8 cellular contexts compared by ENCODE assay signal in the genomic region with DNA sequence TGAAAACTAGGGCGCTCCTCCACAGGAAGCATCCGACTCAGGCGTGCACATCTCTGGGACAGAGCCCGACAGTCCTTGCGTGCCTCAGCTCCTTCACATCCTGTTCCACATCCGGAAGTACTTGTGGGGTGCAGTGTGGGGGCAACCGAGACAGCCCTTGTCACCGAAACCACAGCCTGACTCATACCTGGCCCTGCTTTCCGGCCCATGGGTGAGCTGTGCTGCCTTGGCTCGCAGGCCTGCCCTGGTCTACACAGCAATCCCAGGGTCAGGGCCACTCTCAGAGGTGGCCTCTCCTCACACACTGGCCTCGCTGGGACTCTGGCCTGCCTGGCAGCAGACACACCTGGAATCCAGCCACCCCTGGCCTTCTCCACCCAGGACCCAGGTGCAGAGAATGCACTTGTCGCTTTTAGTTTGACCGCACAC.
DNase-seq lines count a peak whose midpoint lies in the region; ATAC-seq and TF ChIP-seq lines count a peak whose summit lies in the region.

No MANE protein-coding gene starts in this region.

- peak; percentile 90 for ATAC-seq in GM18867 (IDR thresholded peaks at IDR 0.05; ENCODE audit: unreplicated experiment)
- ATAC-seq in HG03060 (IDR thresholded peaks at IDR 0.05; ENCODE audit: low read depth, unreplicated experiment), result peak; percentile 90
- ATAC-seq in right cardiac atrium, result peak; percentile 53 to 74

- peaks cover 18% of the 10 kb centered on the region for H3K4me1 ChIP-seq in right cardiac atrium (ENCODE audit: control insufficient read depth, insufficient read depth, low read length)
- H3K4me1 ChIP-seq in colonic mucosa, result peaks cover 6% of the 10 kb centered on the region

- CTCF ChIA-PET in RWPE1 (lab: Yijun Ruan, JAX), result no interaction called here

- H3K9me3 ChIP-seq in right cardiac atrium (ENCODE audit: control insufficient read depth, low read length) (no peaks in the 10 kb centered on the region), colonic mucosa (no peaks in the 10 kb centered on the region)

- no peak overlapping the region for H3K9ac ChIP-seq in colonic mucosa (ENCODE audit: low read depth in 2 of 2, low read length in 2 of 2)

- no peak for TF ChIP-seq CTCF in RWPE1 (conservative IDR thresholded peaks at IDR 0.05; ENCODE audit: low read depth)
- no peak for TF ChIP-seq CTCF in colonic mucosa (IDR thresholded peaks at IDR 0.05)

- H3K36me3 ChIP-seq in colonic mucosa, result peaks cover 7% of the 10 kb centered on the region

- H3K27ac ChIP-seq in RWPE1, result peak overlapping the region; percentile 77
- H3K27ac ChIP-seq in right cardiac atrium (ENCODE audit: low read length), result peak overlapping the region; percentile 38
- H3K27ac ChIP-seq in colonic mucosa, result no peak overlapping the region

- WGBS in right cardiac atrium, result 36% methylated on average over 13 of the region's 13 CpGs

- peak; percentile 67 for DNase-seq in RWPE1 (ENCODE audit: low spot score)
- DNase-seq in activated gamma-delta T cell treated with Interleukin-2 at 50 U/mL for 16 hours, result peak; percentile 87
- DNase-seq in right cardiac atrium, result peak in 2 of 3 donors; percentile 56 to 76
- peak; percentile 67 to 80 for DNase-seq in stimulated activated CD4-positive, alpha-beta T cell treated with anti-CD3 and anti-CD28 coated beads, Interleukin-1b, Interleukin-23, amount 100 ng/mL, for 4 hours (ENCODE audit: low read depth in 2 of 2)
- DNase-seq in colonic mucosa, result no peak
- DNase-seq in NCI-H524 treated with DMSO at 0.1 percent for 48 hours (lab: John Stamatoyannopoulos, UW), result no peak

- H3K27me3 ChIP-seq in right cardiac atrium (ENCODE audit: control insufficient read depth, insufficient read depth), result no peaks in the 10 kb centered on the region
- H3K27me3 ChIP-seq in colonic mucosa, result no peaks in the 10 kb centered on the region

- no peak overlapping the region for H3K4me3 ChIP-seq in right cardiac atrium (ENCODE audit: low read length)
- H3K4me3 ChIP-seq in colonic mucosa, result no peak overlapping the region

- POLR2A ChIA-PET in RWPE1 (lab: Yijun Ruan, JAX; ENCODE audit: low non-redundant PET), result no interaction called here

- intact Hi-C loops in right cardiac atrium (cut with DNase I) (loop anchor here in 1 of 4 donors (10.0 kb wide), 1 partner anchor 98 kb away; a partner anchor contains a TSS), colonic mucosa (cut with DNase I) (no loop called here)

Comparison
In these comparisons a context has a peak if more than half of its experiments do, and no peak if none do; other contexts are left out.
1. DNase-seq: peak in RWPE1 (single experiment), activated gamma-delta T cell treated with Interleukin-2 at 50 U/mL for 16 hours (single experiment), right cardiac atrium (2 of 3) and stimulated activated CD4-positive, alpha-beta T cell treated with anti-CD3 and anti-CD28 coated beads, Interleukin-1b, Interleukin-23, amount 100 ng/mL, for 4 hours (2 of 2); none in colonic mucosa (single experiment) and NCI-H524 treated with DMSO at 0.1 percent for 48 hours (single experiment).
2. Peak in every context shown above with its lines, with median percentiles within 50 percentile points of each other: ATAC-seq.